ENCODE assay signal across 15 cellular contexts in the genomic region with DNA sequence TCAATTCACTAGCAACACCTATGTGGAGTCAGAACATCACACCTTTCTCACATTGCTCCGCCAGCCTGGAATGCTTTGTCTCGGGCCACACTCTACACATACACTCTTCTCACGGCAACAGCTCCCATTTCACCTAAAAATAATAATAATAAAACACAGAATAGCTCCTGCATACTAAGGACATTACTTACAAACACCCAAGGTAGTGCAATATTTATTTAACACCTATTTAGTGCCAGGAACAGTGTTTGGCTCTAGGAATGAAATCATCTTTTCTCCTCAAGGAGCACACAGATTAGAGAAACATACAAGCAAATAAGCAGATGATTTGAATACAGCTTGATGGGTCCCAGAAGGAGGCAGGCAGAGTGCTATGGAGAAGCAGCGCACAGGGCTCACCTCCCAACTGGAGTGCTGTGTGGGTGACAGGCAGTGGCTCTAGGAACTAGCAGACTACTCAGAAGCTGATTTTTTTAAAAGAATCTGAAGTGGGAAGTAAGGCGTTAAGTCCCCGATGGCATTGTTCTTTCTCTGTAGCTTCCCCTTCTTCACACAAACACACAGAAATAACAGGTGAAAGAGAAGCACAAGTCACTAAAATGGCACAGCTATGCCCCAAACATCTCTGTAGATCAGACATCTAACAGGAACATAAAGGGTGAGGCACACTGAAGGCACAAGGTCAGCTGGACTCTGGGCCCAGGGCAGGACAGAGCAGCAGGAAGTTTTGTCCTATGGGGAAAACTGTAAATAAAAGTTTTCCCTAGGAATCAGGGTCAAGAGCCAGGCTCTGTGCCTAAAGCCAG. TPM values are rescaled to one million over a fixed set of nuclear protein-coding genes. Genes with fewer than 3 reads are reported as not detected.
DNase-seq lines count a peak whose midpoint lies in the region; ATAC-seq, FAIRE-seq and TF ChIP-seq lines count a peak whose summit lies in the region.
"Had no signal": no experiment of that assay in that cellular context is flagged by ENCODE, and none has a peak within 500 bp of the region (broad histone marks: within the 10 kb centered on the region; RNA-seq: fewer than 3 reads in every experiment).

No MANE protein-coding gene starts in this region.

- in situ Hi-C loops in HepG2 (cut with HindIII; ENCODE audit: extremely low pct_ligation_motif_present, low pct_unique_long_range_greater_than_20kb), result no loop called here

- peak; percentile 78 for FAIRE-seq in HepG2 (lab: Jason Lieb, UNC)

- intact Hi-C loops in left ventricle myocardium superior (cut with micrococcal nuclease) (no loop called here), OCI-LY7 (cut with micrococcal nuclease; ENCODE audit: unreplicated experiment) (no loop called here), HepG2 (cut with micrococcal nuclease; ENCODE audit: unreplicated experiment) (no loop called here), esophagus squamous epithelium (cut with DNase I) (no loop called here)

- TF ChIP-seq CTCF in right atrium auricular region (IDR thresholded peaks at IDR 0.05) (no peak), OCI-LY7 (conservative IDR thresholded peaks at IDR 0.05; ENCODE audit: low read length) (no peak), HepG2 (CRISPR knock-in tag; IDR thresholded peaks at IDR 0.05) (no peak), esophagus squamous epithelium (IDR thresholded peaks at IDR 0.05) (no peak)

- POLR2A ChIA-PET in OCI-LY7 (lab: Charles Lee) (interaction anchor here (1.0 to 5.0 kb wide), 8 partner anchors 9 to 64 kb away, joined by 3 to 19 read pairs (median 4); no protein-coding TSS in a partner anchor), HepG2 (lab: Yijun Ruan, JAX) (no interaction called here)

- H3K4me2 ChIP-seq in OCI-LY7 (ENCODE audit: low read length), result peak overlapping the region; percentile 25
- peak overlapping the region; percentile 61 for H3K4me2 ChIP-seq in HepG2 (ENCODE audit: low read depth, low read length)

- no peak for TF ChIP-seq RAD21 in HepG2 (CRISPR knock-in tag; IDR thresholded peaks at IDR 0.05)

- no peaks in the 10 kb centered on the region for H3K36me3 ChIP-seq in right atrium auricular region
- H3K36me3 ChIP-seq in OCI-LY7 (ENCODE audit: insufficient read depth, low read length), result peaks cover 77% of the 10 kb centered on the region
- peaks cover 0 to 6% of the 10 kb centered on the region in 2 experiments; a peak in 2 of 5 replicates for H3K36me3 ChIP-seq in HepG2 (replicated peaks in 1 of 2; ENCODE audit: control insufficient read depth in 1 of 2, insufficient read depth in 2 of 2, low read length in 2 of 2)
- H3K36me3 ChIP-seq in esophagus squamous epithelium, result peaks cover 0 to 20% (median 0%) of the 10 kb centered on the region in 3 donors

- TF ChIP-seq POLR2A in HepG2 (IDR thresholded peaks at IDR 0.05; ENCODE audit: insufficient read depth in 1 of 2, low read depth in 2 of 2, low read length in 2 of 2) (no peak), esophagus squamous epithelium (IDR thresholded peaks at IDR 0.05) (no peak)

- H3K9me2 ChIP-seq in OCI-LY7 (ENCODE audit: insufficient read depth, low read length), result no peaks in the 10 kb centered on the region

- H3K9me3 ChIP-seq in right atrium auricular region (no peaks in the 10 kb centered on the region), OCI-LY7 (ENCODE audit: low read length) (no peaks in the 10 kb centered on the region), HepG2 (ENCODE audit: low read length) (no peaks in the 10 kb centered on the region), esophagus squamous epithelium (no peaks in the 10 kb centered on the region)
- H3K9me3 ChIP-seq: testis had no signal

- H3K79me2 ChIP-seq in OCI-LY7 (ENCODE audit: insufficient read depth, low read depth, low read length), result peaks cover 99% of the 10 kb centered on the region
- H3K79me2 ChIP-seq in HepG2 (ENCODE audit: insufficient read depth, low read length), result peaks cover 93% of the 10 kb centered on the region

- DNase-seq in left ventricle myocardium superior (no peak), right atrium auricular region (ENCODE audit: low spot score) (no peak), OCI-LY7 (ENCODE audit: low spot score) (peak; percentile 31), HepG2 (ENCODE audit: low spot score) (peak; percentile 50), amniotic stem cell (lab: John Stamatoyannopoulos, UW) (no peak), esophagus squamous epithelium (lab: John Stamatoyannopoulos, UW) (no peak)
- DNase-seq in activated naive CD4-positive, alpha-beta T cell treated with anti-CD3 and anti-CD28 coated beads, Interleukin-2, amount 50 U/mL, for 16 hours, result no peak
- DNase-seq: activated CD4-positive, alpha-beta T cell treated with anti-CD3 and anti-CD28 coated beads for 1 hour; activated T-cell treated with anti-CD3 and anti-CD28 coated beads, Interleukin-2, amount 50 U/mL, for 1 hour; DMS 273 treated with DMSO at 0.1 percent for 48 hours; GOT3; MM.1S; NK-92 treated with Interleukin-12 subunit alpha and Interleukin-12 subunit beta, amount 100 ng/mL, for 24 hours; testis had no signal

- H2AFZ ChIP-seq in OCI-LY7 (ENCODE audit: low read length), result no peak overlapping the region
- H2AFZ ChIP-seq in HepG2 (ENCODE audit: low read length), result no peak overlapping the region

- TF ChIP-seq EP300 in HepG2 (IDR thresholded peaks at IDR 0.05; ENCODE audit: low read depth in 2 of 2, low read length in 2 of 2) (0 out of 4 replicates have a peak, but pooled peaks of 1 of the 2 experiments have one; percentile 37), HepG2 (CRISPR knock-in tag; IDR thresholded peaks at IDR 0.05; ENCODE audit: borderline replicate concordance) (no peak)

- CTCF ChIA-PET in OCI-LY7 (lab: Charles Lee; ENCODE audit: unreplicated experiment), result interaction anchor here (1.1 kb wide), 1 partner anchor 9 kb away, joined by 3 read pairs; no protein-coding TSS in a partner anchor
- CTCF ChIA-PET in HepG2 (lab: Yijun Ruan, JAX; ENCODE audit: low intra/inter-chr PET ratio, low total read pairs), result no interaction called here

- WGBS in HepG2 (ENCODE audit: low lambda C conversion rate), result 79% methylated on average over 6 of the region's 6 CpGs
- WGBS in esophagus squamous epithelium, 2 donors, result 86 to 87% methylated on average over 6 of the region's 6 CpGs

- peak; percentile 32 for ATAC-seq in left ventricle myocardium superior
- peak; percentile 98 for ATAC-seq in HepG2
- no peak for ATAC-seq in HG03039 (IDR thresholded peaks at IDR 0.05; ENCODE audit: unreplicated experiment)

- no peak overlapping the region for H3K4me3 ChIP-seq in right atrium auricular region
- no peak overlapping the region for H3K4me3 ChIP-seq in OCI-LY7 (ENCODE audit: low read depth, low read length, poor library complexity, severe bottlenecking)
- peak overlapping the region in 1 of 3 experiments; percentile 39; a peak in 1 of 6 replicates for H3K4me3 ChIP-seq in HepG2 (replicated peaks in 1 of 3; ENCODE audit: insufficient read depth in 1 of 3, low read depth in 2 of 3, low read length in 3 of 3)
- H3K4me3 ChIP-seq in esophagus squamous epithelium, result no peak overlapping the region
- H3K4me3 ChIP-seq: testis had no signal

- peak overlapping the region; percentile 33 for H3K9ac ChIP-seq in HepG2 (ENCODE audit: insufficient read depth, low read depth, low read length)

- H3K4me1 ChIP-seq in right atrium auricular region, result peaks cover 0 to 9% of the 10 kb centered on the region in 2 donors
- peaks cover 45% of the 10 kb centered on the region for H3K4me1 ChIP-seq in OCI-LY7 (ENCODE audit: insufficient read depth, low read length, poor library complexity, severe bottlenecking)
- peaks cover 65% of the 10 kb centered on the region for H3K4me1 ChIP-seq in HepG2 (ENCODE audit: insufficient read depth, low read length)
- peaks cover 0 to 10% (median 3%) of the 10 kb centered on the region in 3 donors for H3K4me1 ChIP-seq in esophagus squamous epithelium
- H3K4me1 ChIP-seq: testis had no signal

- H3K27me3 ChIP-seq in right atrium auricular region (no peaks in the 10 kb centered on the region), HepG2 (ENCODE audit: control insufficient read depth in 1 of 2, insufficient read depth in 2 of 2, low read length in 2 of 2) (no peaks in the 10 kb centered on the region), esophagus squamous epithelium (no peaks in the 10 kb centered on the region)
- H3K27me3 ChIP-seq: testis had no signal

- peak overlapping the region in 1 of 2 donors; percentile 4 for H3K27ac ChIP-seq in right atrium auricular region
- H3K27ac ChIP-seq in OCI-LY7 (ENCODE audit: low read depth, low read length, poor library complexity, severe bottlenecking), result peak overlapping the region; percentile 22
- H3K27ac ChIP-seq in HepG2 (ENCODE audit: extremely low read length, insufficient read depth, low read length), result peak overlapping the region; percentile 65
- H3K27ac ChIP-seq in esophagus squamous epithelium, result no peak overlapping the region
- H3K27ac ChIP-seq: testis had no signal

- H4K20me1 ChIP-seq in OCI-LY7 (ENCODE audit: insufficient read depth, low read length) (peaks cover 18% of the 10 kb centered on the region), HepG2 (ENCODE audit: insufficient read depth, low read length) (peaks cover 1% of the 10 kb centered on the region; the same call in 1 of the 2 replicates)

- BruUV-seq in OCI-LY7 (replicated peaks; lab: Mats Ljungman, UMichigan) (no TSS peak), HepG2 (replicated peaks; lab: Mats Ljungman, UMichigan) (no TSS peak)

RNA-seq across cellular contexts. Expression of a gene that starts 16.7 kb away (rescaled TPM):
- total RNA-seq in left ventricle myocardium superior (6.9 TPM), right atrium auricular region (10 to 100 TPM in 1 of 2 donors, 1 to 10 TPM in 1; 9.6 to 10.5 TPM), OCI-LY7 (2022) (59.7 and 62.0 TPM in 2 replicates), HepG2 (2016; rRNA removed; fragmentation: Illumina TruSeq; extraction: Trizol) (22.9 and 26.2 TPM in 2 replicates), esophagus squamous epithelium (10 to 100 TPM; 28.8 to 56.4 (median 34.0) TPM)
- 33.7 and 41.7 TPM in 2 replicates for total RNA-seq in OCI-LY7 (2014; rRNA removed; shearing (Covaris generic))
- 6.3 and 6.6 TPM in 2 replicates for total RNA-seq in HepG2 (2016; cell fraction: cytosol; rRNA removed; fragmentation: Illumina TruSeq; extraction: Trizol; ENCODE audit: low read depth)
- 22.4 and 23.0 TPM in 2 replicates for total RNA-seq in HepG2 (2016; cell fraction: insoluble cytoplasmic fraction; rRNA removed; fragmentation: Illumina TruSeq; extraction: Trizol)
- 19.5 and 20.2 TPM in 2 replicates for total RNA-seq in HepG2 (2016; cell fraction: membrane; rRNA removed; fragmentation: Illumina TruSeq; extraction: Trizol)
- total RNA-seq in HepG2 (2016; cell fraction: nucleus; rRNA removed; fragmentation: Illumina TruSeq; extraction: Trizol), result 24.0 and 25.4 TPM in 2 replicates
- polyA plus RNA-seq in HepG2 (2011; rRNA removed), result 10.0 and 10.5 TPM in 2 replicates
- polyA plus RNA-seq in HepG2 (2011; cell fraction: cytosol; rRNA removed), result 7.8 and 8.5 TPM in 2 replicates
- polyA plus RNA-seq in HepG2 (2011; cell fraction: nucleus; rRNA removed), result 9.9 and 11.7 TPM in 2 replicates
- 11.7 and 11.8 TPM in 2 replicates for polyA plus RNA-seq in HepG2 (2012)
- 6.4 and 6.6 TPM in 2 replicates for polyA plus RNA-seq in HepG2 (2016; cell fraction: cytosol; fragmentation: Illumina TruSeq; extraction: Trizol; ENCODE audit: low read depth)
- polyA plus RNA-seq in HepG2 (2016; cell fraction: insoluble cytoplasmic fraction; fragmentation: Illumina TruSeq; extraction: Trizol; ENCODE audit: low read depth), result 21.5 and 23.7 TPM in 2 replicates
- 14.7 and 15.3 TPM in 2 replicates for polyA plus RNA-seq in HepG2 (2016; cell fraction: membrane; fragmentation: Illumina TruSeq; extraction: Trizol; ENCODE audit: low read depth)
- polyA plus RNA-seq in HepG2 (2016; cell fraction: nucleus; fragmentation: Illumina TruSeq; extraction: Trizol; ENCODE audit: insufficient read depth, low read depth), result 17.9 and 18.1 TPM in 2 replicates
- polyA minus RNA-seq in HepG2 (2011; rRNA and poly(A)+ RNA removed; ENCODE audit: low replicate concordance), result 7.3 and 18.7 TPM in 2 replicates
- polyA minus RNA-seq in HepG2 (2011; cell fraction: cytosol; rRNA and poly(A)+ RNA removed), result 10.2 and 11.8 TPM in 2 replicates
- polyA minus RNA-seq in HepG2 (2011; cell fraction: nucleus; rRNA and poly(A)+ RNA removed), result 45.0 and 45.6 TPM in 2 replicates

Comparison
In these comparisons a context has a peak if more than half of its experiments do, and no peak if none do; other contexts are left out.
1. DNase-seq: peak in OCI-LY7 (single experiment) and HepG2 (single experiment); none in left ventricle myocardium superior (single experiment), right atrium auricular region (single experiment), amniotic stem cell (single experiment), activated naive CD4-positive, alpha-beta T cell treated with anti-CD3 and anti-CD28 coated beads, Interleukin-2, amount 50 U/mL, for 16 hours (single experiment) and esophagus squamous epithelium (single experiment).
2. H3K27ac ChIP-seq: peak in OCI-LY7 (single experiment) and HepG2 (single experiment); none in esophagus squamous epithelium (0 of 4).